ENCODE assay signal across 1 cellular context in genomic region chr9:127244609-127245601, GRCh38.
TF ChIP-seq lines count a peak whose summit lies in the region.

No MANE protein-coding gene starts in this region.

TF ChIP-seq in GM23338, 12 proteins besides CTCF, POLR2A, EP300 and RAD21 (continued from another document):
- TF ChIP-seq ZNF462 (CRISPR knock-in tag; IDR thresholded peaks at IDR 0.05), result no peak
- no peak for TF ChIP-seq NANOG (IDR thresholded peaks at IDR 0.05; ENCODE audit: borderline replicate concordance)
- peak; percentile 85 for TF ChIP-seq POLR2AphosphoS5 (IDR thresholded peaks at IDR 0.05; ENCODE audit: low read depth)
- no peak for TF ChIP-seq ZNF331 (CRISPR knock-in tag; IDR thresholded peaks at IDR 0.05; ENCODE audit: low read depth)
- no peak for TF ChIP-seq REST (IDR thresholded peaks at IDR 0.05; ENCODE audit: unreplicated experiment)
- peak; percentile 93 for TF ChIP-seq CREB1 (CRISPR knock-in tag; IDR thresholded peaks at IDR 0.05; ENCODE audit: low read depth)
- no peak for TF ChIP-seq STAT1 (IDR thresholded peaks at IDR 0.05; ENCODE audit: unreplicated experiment)
